In the genomic region with DNA sequence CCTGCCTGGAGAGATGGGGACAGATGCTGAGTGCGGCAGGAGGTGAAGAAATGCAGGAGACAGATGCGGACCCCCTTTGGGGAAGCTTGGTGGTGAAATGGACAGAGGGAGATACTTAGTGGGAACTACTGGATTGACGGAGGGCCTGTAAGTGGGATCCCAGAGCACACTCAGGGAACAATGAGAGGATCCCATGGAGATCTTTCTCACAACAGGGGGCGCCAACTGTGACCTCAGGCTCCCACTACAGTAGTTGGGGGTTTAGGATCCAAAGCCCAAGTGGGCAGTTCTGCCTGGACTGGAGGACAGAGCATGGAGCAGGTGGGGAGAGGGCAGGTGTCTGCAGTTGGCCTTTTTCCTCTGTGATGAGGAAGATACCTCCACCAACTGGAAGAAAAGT, we compare ENCODE assay signal across 2 cellular contexts.
TF ChIP-seq lines count a peak whose summit lies in the region.

No MANE protein-coding gene starts in this region.

TF ChIP-seq in HCT116, 20 proteins besides CTCF, POLR2A, EP300 and RAD21 (continued from another document):
- TF ChIP-seq, protein P1, sequence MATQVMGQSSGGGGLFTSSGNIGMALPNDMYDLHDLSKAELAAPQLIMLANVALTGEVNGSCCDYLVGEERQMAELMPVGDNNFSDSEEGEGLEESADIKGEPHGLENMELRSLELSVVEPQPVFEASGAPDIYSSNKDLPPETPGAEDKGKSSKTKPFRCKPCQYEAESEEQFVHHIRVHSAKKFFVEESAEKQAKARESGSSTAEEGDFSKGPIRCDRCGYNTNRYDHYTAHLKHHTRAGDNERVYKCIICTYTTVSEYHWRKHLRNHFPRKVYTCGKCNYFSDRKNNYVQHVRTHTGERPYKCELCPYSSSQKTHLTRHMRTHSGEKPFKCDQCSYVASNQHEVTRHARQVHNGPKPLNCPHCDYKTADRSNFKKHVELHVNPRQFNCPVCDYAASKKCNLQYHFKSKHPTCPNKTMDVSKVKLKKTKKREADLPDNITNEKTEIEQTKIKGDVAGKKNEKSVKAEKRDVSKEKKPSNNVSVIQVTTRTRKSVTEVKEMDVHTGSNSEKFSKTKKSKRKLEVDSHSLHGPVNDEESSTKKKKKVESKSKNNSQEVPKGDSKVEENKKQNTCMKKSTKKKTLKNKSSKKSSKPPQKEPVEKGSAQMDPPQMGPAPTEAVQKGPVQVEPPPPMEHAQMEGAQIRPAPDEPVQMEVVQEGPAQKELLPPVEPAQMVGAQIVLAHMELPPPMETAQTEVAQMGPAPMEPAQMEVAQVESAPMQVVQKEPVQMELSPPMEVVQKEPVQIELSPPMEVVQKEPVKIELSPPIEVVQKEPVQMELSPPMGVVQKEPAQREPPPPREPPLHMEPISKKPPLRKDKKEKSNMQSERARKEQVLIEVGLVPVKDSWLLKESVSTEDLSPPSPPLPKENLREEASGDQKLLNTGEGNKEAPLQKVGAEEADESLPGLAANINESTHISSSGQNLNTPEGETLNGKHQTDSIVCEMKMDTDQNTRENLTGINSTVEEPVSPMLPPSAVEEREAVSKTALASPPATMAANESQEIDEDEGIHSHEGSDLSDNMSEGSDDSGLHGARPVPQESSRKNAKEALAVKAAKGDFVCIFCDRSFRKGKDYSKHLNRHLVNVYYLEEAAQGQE (IDR thresholded peaks at IDR 0.05; ENCODE audit: low read depth) = no peak
- TF ChIP-seq CBX3 (IDR thresholded peaks at IDR 0.05; ENCODE audit: low read depth) (no peak), FOSL1 (IDR thresholded peaks at IDR 0.05; ENCODE audit: low read depth) (no peak), CEBPB (IDR thresholded peaks at IDR 0.05; ENCODE audit: low read depth) (no peak), JUND (IDR thresholded peaks at IDR 0.05) (no peak), ZNF274 (IDR thresholded peaks at IDR 0.05; ENCODE audit: low read depth, low read length) (no peak), POLR2AphosphoS5 (IDR thresholded peaks at IDR 0.05; ENCODE audit: low read depth, low read length) (no peak), TCF7L2 (IDR thresholded peaks at IDR 0.05; ENCODE audit: borderline replicate concordance, extremely low read depth, insufficient read depth, insufficient read length) (no peak), ELF1 (IDR thresholded peaks at IDR 0.05; ENCODE audit: borderline replicate concordance, low read depth) (no peak), SIN3A (IDR thresholded peaks at IDR 0.05; ENCODE audit: low read depth) (no peak), YY1 (IDR thresholded peaks at IDR 0.05; ENCODE audit: extremely low read depth, insufficient replicate concordance, low read depth, low read length) (no peak)
- TF ChIP-seq, protein P2, sequence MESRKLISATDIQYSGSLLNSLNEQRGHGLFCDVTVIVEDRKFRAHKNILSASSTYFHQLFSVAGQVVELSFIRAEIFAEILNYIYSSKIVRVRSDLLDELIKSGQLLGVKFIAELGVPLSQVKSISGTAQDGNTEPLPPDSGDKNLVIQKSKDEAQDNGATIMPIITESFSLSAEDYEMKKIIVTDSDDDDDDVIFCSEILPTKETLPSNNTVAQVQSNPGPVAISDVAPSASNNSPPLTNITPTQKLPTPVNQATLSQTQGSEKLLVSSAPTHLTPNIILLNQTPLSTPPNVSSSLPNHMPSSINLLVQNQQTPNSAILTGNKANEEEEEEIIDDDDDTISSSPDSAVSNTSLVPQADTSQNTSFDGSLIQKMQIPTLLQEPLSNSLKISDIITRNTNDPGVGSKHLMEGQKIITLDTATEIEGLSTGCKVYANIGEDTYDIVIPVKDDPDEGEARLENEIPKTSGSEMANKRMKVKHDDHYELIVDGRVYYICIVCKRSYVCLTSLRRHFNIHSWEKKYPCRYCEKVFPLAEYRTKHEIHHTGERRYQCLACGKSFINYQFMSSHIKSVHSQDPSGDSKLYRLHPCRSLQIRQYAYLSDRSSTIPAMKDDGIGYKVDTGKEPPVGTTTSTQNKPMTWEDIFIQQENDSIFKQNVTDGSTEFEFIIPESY (IDR thresholded peaks at IDR 0.05; ENCODE audit: extremely low read depth, insufficient replicate concordance, low read length) = no peak
TF ChIP-seq in HCT116: peak in this region for 0.

TF ChIP-seq in GM23338, 12 proteins besides CTCF, POLR2A, EP300 and RAD21:
- TF ChIP-seq, protein P1 (IDR thresholded peaks at IDR 0.05; ENCODE audit: unreplicated experiment) = no peak
- TF ChIP-seq NANOG (IDR thresholded peaks at IDR 0.05; ENCODE audit: borderline replicate concordance) = no peak
- TF ChIP-seq EZH2 (IDR thresholded peaks at IDR 0.05; ENCODE audit: low read depth, unreplicated experiment) = no peak
- TF ChIP-seq JUNB (IDR thresholded peaks at IDR 0.05; ENCODE audit: unreplicated experiment) = no peak
- no peak for TF ChIP-seq CREB1 (CRISPR knock-in tag; IDR thresholded peaks at IDR 0.05; ENCODE audit: low read depth)
- TF ChIP-seq ZNF331 (CRISPR knock-in tag; IDR thresholded peaks at IDR 0.05; ENCODE audit: low read depth) = no peak
- TF ChIP-seq EZH2phosphoT487 (IDR thresholded peaks at IDR 0.05; ENCODE audit: unreplicated experiment) = no peak
- no peak for TF ChIP-seq POLR2AphosphoS5 (IDR thresholded peaks at IDR 0.05; ENCODE audit: low read depth)
- TF ChIP-seq STAT1 (IDR thresholded peaks at IDR 0.05; ENCODE audit: unreplicated experiment) = no peak
- TF ChIP-seq, protein P3, sequence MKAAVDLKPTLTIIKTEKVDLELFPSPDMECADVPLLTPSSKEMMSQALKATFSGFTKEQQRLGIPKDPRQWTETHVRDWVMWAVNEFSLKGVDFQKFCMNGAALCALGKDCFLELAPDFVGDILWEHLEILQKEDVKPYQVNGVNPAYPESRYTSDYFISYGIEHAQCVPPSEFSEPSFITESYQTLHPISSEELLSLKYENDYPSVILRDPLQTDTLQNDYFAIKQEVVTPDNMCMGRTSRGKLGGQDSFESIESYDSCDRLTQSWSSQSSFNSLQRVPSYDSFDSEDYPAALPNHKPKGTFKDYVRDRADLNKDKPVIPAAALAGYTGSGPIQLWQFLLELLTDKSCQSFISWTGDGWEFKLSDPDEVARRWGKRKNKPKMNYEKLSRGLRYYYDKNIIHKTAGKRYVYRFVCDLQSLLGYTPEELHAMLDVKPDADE (IDR thresholded peaks at IDR 0.05) = no peak
- TF ChIP-seq, protein P4, sequence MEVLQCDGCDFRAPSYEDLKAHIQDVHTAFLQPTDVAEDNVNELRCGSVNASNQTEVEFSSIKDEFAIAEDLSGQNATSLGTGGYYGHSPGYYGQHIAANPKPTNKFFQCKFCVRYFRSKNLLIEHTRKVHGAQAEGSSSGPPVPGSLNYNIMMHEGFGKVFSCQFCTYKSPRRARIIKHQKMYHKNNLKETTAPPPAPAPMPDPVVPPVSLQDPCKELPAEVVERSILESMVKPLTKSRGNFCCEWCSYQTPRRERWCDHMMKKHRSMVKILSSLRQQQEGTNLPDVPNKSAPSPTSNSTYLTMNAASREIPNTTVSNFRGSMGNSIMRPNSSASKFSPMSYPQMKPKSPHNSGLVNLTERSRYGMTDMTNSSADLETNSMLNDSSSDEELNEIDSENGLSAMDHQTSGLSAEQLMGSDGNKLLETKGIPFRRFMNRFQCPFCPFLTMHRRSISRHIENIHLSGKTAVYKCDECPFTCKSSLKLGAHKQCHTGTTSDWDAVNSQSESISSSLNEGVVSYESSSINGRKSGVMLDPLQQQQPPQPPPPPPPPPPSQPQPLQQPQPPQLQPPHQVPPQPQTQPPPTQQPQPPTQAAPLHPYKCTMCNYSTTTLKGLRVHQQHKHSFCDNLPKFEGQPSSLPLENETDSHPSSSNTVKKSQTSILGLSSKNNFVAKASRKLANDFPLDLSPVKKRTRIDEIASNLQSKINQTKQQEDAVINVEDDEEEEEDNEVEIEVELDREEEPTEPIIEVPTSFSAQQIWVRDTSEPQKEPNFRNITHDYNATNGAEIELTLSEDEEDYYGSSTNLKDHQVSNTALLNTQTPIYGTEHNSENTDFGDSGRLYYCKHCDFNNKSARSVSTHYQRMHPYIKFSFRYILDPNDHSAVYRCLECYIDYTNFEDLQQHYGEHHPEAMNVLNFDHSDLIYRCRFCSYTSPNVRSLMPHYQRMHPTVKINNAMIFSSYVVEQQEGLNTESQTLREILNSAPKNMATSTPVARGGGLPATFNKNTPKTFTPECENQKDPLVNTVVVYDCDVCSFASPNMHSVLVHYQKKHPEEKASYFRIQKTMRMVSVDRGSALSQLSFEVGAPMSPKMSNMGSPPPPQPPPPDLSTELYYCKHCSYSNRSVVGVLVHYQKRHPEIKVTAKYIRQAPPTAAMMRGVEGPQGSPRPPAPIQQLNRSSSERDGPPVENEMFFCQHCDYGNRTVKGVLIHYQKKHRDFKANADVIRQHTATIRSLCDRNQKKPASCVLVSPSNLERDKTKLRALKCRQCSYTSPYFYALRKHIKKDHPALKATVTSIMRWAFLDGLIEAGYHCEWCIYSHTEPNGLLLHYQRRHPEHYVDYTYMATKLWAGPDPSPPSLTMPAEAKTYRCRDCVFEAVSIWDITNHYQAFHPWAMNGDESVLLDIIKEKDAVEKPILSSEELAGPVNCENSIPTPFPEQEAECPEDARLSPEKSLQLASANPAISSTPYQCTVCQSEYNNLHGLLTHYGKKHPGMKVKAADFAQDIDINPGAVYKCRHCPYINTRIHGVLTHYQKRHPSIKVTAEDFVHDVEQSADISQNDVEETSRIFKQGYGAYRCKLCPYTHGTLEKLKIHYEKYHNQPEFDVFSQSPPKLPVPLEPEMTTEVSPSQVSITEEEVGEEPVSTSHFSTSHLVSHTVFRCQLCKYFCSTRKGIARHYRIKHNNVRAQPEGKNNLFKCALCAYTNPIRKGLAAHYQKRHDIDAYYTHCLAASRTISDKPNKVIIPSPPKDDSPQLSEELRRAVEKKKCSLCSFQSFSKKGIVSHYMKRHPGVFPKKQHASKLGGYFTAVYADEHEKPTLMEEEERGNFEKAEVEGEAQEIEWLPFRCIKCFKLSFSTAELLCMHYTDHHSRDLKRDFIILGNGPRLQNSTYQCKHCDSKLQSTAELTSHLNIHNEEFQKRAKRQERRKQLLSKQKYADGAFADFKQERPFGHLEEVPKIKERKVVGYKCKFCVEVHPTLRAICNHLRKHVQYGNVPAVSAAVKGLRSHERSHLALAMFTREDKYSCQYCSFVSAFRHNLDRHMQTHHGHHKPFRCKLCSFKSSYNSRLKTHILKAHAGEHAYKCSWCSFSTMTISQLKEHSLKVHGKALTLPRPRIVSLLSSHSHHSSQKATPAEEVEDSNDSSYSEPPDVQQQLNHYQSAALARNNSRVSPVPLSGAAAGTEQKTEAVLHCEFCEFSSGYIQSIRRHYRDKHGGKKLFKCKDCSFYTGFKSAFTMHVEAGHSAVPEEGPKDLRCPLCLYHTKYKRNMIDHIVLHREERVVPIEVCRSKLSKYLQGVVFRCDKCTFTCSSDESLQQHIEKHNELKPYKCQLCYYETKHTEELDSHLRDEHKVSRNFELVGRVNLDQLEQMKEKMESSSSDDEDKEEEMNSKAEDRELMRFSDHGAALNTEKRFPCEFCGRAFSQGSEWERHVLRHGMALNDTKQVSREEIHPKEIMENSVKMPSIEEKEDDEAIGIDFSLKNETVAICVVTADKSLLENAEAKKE (CRISPR knock-in tag; IDR thresholded peaks at IDR 0.05) = no peak
- TF ChIP-seq ZNF114 (CRISPR knock-in tag; IDR thresholded peaks at IDR 0.05) = no peak
